ENCODE assay signal across 13 cellular contexts in genomic region chr5:82405618-82406199, GRCh38.
DNase-seq lines count a peak whose midpoint lies in the region; ATAC-seq and TF ChIP-seq lines count a peak whose summit lies in the region.
"Had no signal": no experiment of that assay in that cellular context is flagged by ENCODE, and none has a peak within 500 bp of the region (broad histone marks: within the 10 kb centered on the region; RNA-seq: fewer than 3 reads in every experiment).

No MANE protein-coding gene starts in this region.

- DNase-seq in NCI-H748 (lab: John Stamatoyannopoulos, UW; ENCODE audit: unreplicated experiment) (peak; percentile 14), NCI-H748 treated with DMSO at 0.1 percent for 48 hours (lab: John Stamatoyannopoulos, UW) (no peak), foreskin melanocyte (peak; percentile 49), upper lobe of left lung (peak in 1 of 2 donors; percentile 35), DMS79 (lab: John Stamatoyannopoulos, UW) (no peak)
- DNase-seq: activated CD4-positive, alpha-beta T cell treated with anti-CD3 and anti-CD28 coated beads, Interleukin-2, amount 10 ng/mL, durations not matched to agents 7 days and 5 days; caudate nucleus; islet precursor cell; NK-92 treated with Interleukin-12 subunit alpha and Interleukin-12 subunit beta, amount 100 ng/mL, for 24 hours had no signal

- H3K27me3 ChIP-seq in upper lobe of left lung = no peaks in the 10 kb centered on the region

- no peak for TF ChIP-seq POLR2A in upper lobe of left lung (IDR thresholded peaks at IDR 0.05)

- TF ChIP-seq CTCF in upper lobe of left lung (IDR thresholded peaks at IDR 0.05) = no peak

- no peak overlapping the region for H3K4me3 ChIP-seq in upper lobe of left lung
- H3K4me3 ChIP-seq: HAP-1 had no signal

- H3K36me3 ChIP-seq in upper lobe of left lung = no peaks in the 10 kb centered on the region
- H3K36me3 ChIP-seq: HAP-1 had no signal

- TF ChIP-seq EP300 in upper lobe of left lung (IDR thresholded peaks at IDR 0.05) = peak in 1 of 4 donors; percentile 42

- WGBS in upper lobe of left lung, 2 donors = 63 to 64% methylated on average over 4 of the region's 4 CpGs

- H3K9me3 ChIP-seq in upper lobe of left lung = peaks cover 0 to 13% (median 10%) of the 10 kb centered on the region in 4 donors
- H3K9me3 ChIP-seq: HAP-1 had no signal

- H3K4me1 ChIP-seq in upper lobe of left lung = peaks cover 0 to 23% (median 11%) of the 10 kb centered on the region in 4 donors
- H3K4me1 ChIP-seq: HAP-1 had no signal

- ATAC-seq in SK-N-SH treated with all-trans-retinoic acid at 6 μM for 48 hours = peak; percentile 51; the same call in 1 of the 3 replicates
- ATAC-seq in upper lobe of left lung (ENCODE audit: low FRiP score in 2 of 2) = peak; percentile 60 to 79
- ATAC-seq in GM19455 (IDR thresholded peaks at IDR 0.05; ENCODE audit: unreplicated experiment) = no peak
- no peak for ATAC-seq in GM21529 (IDR thresholded peaks at IDR 0.05; ENCODE audit: unreplicated experiment)

- H3K27ac ChIP-seq in upper lobe of left lung = peak overlapping the region; percentile 49 to 70 (median 62)

TF ChIP-seq in SK-N-SH treated with all-trans-retinoic acid at 6 μM for 48 hours, 23 proteins besides CTCF, POLR2A, EP300 and RAD21:
- TF ChIP-seq TCF4 (CRISPR knock-in tag; IDR thresholded peaks at IDR 0.05; ENCODE audit: borderline replicate concordance) (no peak), CSDC2 (CRISPR knock-in tag; IDR thresholded peaks at IDR 0.05) (no peak), PATZ1 (CRISPR knock-in tag; IDR thresholded peaks at IDR 0.05; ENCODE audit: borderline replicate concordance) (no peak), ZNF8 (CRISPR knock-in tag; IDR thresholded peaks at IDR 0.05) (no peak), TSHZ2 (CRISPR knock-in tag; IDR thresholded peaks at IDR 0.05) (no peak), CSRNP3 (CRISPR knock-in tag; IDR thresholded peaks at IDR 0.05) (no peak), ESRRG (CRISPR knock-in tag; IDR thresholded peaks at IDR 0.05) (no peak), ZFP3 (CRISPR knock-in tag; IDR thresholded peaks at IDR 0.05) (no peak), ZC3H10 (CRISPR knock-in tag; IDR thresholded peaks at IDR 0.05) (no peak), POU6F1 (CRISPR knock-in tag; IDR thresholded peaks at IDR 0.05; ENCODE audit: borderline replicate concordance, low read depth) (no peak), PPARA (CRISPR knock-in tag; IDR thresholded peaks at IDR 0.05; ENCODE audit: borderline replicate concordance) (no peak), ZNF70 (CRISPR knock-in tag; IDR thresholded peaks at IDR 0.05) (no peak), GLIS3 (CRISPR knock-in tag; IDR thresholded peaks at IDR 0.05) (no peak), ISL1 (CRISPR knock-in tag; IDR thresholded peaks at IDR 0.05) (no peak), ZFP30 (CRISPR knock-in tag; IDR thresholded peaks at IDR 0.05) (no peak), BACH2 (CRISPR knock-in tag; IDR thresholded peaks at IDR 0.05; ENCODE audit: borderline replicate concordance) (no peak), RARB (CRISPR knock-in tag; IDR thresholded peaks at IDR 0.05) (no peak), TOX (CRISPR knock-in tag; IDR thresholded peaks at IDR 0.05; ENCODE audit: borderline replicate concordance) (no peak), SNAI2 (CRISPR knock-in tag; IDR thresholded peaks at IDR 0.05) (no peak), ARNTL (CRISPR knock-in tag; IDR thresholded peaks at IDR 0.05; ENCODE audit: borderline replicate concordance, low read depth) (no peak)

Comparison
In these comparisons a context has a peak if more than half of its experiments do, and no peak if none do; other contexts are left out.
1. DNase-seq: peak in NCI-H748 (single experiment) and foreskin melanocyte (single experiment); none in NCI-H748 treated with DMSO at 0.1 percent for 48 hours (single experiment) and DMS79 (single experiment).
2. ATAC-seq: peak in SK-N-SH treated with all-trans-retinoic acid at 6 μM for 48 hours (single experiment) and upper lobe of left lung (2 of 2); none in GM19455 (single experiment) and GM21529 (single experiment).